In the genomic region with DNA sequence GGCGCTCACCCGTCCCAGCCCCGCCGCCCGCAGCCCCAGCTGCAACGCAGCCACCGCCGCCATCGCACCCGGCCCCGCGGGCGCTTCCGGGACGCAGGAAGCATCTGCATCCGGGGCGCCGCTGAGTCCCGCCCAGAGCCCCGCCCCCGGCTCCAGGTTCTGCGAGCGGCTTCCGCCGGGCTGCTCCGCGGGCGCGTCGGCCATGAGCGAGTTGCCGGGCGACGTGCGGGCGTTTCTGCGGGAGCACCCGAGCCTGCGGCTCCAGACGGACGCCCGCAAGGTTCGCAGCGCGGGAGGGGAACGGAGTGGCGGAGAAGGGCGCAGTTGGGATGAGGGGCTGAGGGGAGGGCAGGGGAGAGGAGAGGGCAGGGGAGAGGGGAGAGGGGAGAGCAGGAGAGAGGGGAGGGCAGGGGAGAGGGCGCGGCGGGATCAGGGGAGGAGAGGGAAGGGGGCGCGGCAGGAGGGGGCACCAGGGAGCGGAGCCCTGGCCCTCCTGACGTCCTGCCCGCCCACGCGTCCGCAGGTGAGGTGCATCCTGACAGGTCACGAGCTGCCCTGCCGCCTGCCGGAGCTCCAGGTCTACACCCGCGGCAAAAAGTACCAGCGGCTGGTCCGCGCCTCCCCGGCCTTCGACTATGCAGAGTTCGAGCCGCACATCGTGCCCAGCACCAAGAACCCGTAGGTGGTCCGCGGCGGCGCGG, we compare ENCODE assay signal across 8 cellular contexts. TPM values are rescaled to one million over a fixed set of nuclear protein-coding genes. Genes with fewer than 3 reads are reported as not detected.
DNase-seq lines count a peak whose midpoint lies in the region; ATAC-seq lines count a peak whose summit lies in the region.

TSS of gene SURF1 (minus strand) at position 97 of the 701 bp plus-strand sequence. CDS start at position 63, 34 bp downstream.
TSS of gene SURF2 (plus strand) at position 160 of the 701 bp plus-strand sequence. CDS start at position 203, 43 bp downstream.

- H3K4me3 ChIP-seq in effector memory CD4-positive, alpha-beta T cell (ENCODE audit: insufficient read depth, low read depth, low read length, poor library complexity, severe bottlenecking): peak within 1 kb of the TSS; percentile 85
- peak within 1 kb of the TSS; percentile 91 to 96 for H3K4me3 ChIP-seq in mesenchymal stem cell (ENCODE audit: insufficient read depth in 1 of 2, low read depth in 1 of 2, low read length in 2 of 2)

- H3K4me1 ChIP-seq in effector memory CD4-positive, alpha-beta T cell (ENCODE audit: control insufficient read depth, insufficient read depth, low read length, poor library complexity, severe bottlenecking): peaks cover 19% of the 10 kb centered on the region
- peaks cover 24% of the 10 kb centered on the region for H3K4me1 ChIP-seq in mesenchymal stem cell (ENCODE audit: control insufficient read depth, insufficient read depth, low read depth, low read length)

- WGBS in mesenchymal stem cell: under 1% methylated on average over 65 of the region's 78 CpGs

- H2BK120ac ChIP-seq in mesenchymal stem cell (ENCODE audit: low read depth, low read length): no peak within 1 kb of the TSS

- peak within 1 kb of the TSS in 1 of 2 experiments; percentile 73 for H3K14ac ChIP-seq in mesenchymal stem cell (ENCODE audit: low read length in 2 of 2)

- H3K27ac ChIP-seq in effector memory CD4-positive, alpha-beta T cell (ENCODE audit: insufficient read depth, low read length, poor library complexity, severe bottlenecking): peak within 1 kb of the TSS; percentile 83
- peak within 1 kb of the TSS; percentile 6 for H3K27ac ChIP-seq in mesenchymal stem cell (ENCODE audit: low read length, poor library complexity, severe bottlenecking)

- peak; percentile 89 for DNase-seq in 8988T
- peak; percentile 85 for DNase-seq in NCI-H82 (lab: John Stamatoyannopoulos, UW)
- peak; percentile 58 to 87 for DNase-seq in activated CD8-positive, alpha-beta memory T cell treated with anti-CD3 and anti-CD28 coated beads for 1 hour (ENCODE audit: extremely low read depth in 1 of 2, low read depth in 1 of 2)
- peak; percentile 78 to 83 (median 79) for DNase-seq in effector memory CD4-positive, alpha-beta T cell
- peak; percentile 82 for DNase-seq in mesenchymal stem cell
- peak; percentile 77 for DNase-seq in stimulated activated CD8-positive, alpha-beta memory T cell treated with anti-CD3 and anti-CD28 coated beads, Interleukin-12 subunit alpha, Interleukin-12 subunit beta, amount 100 ng/mL, for 1 hour (ENCODE audit: low read depth)

- H3K36me3 ChIP-seq in effector memory CD4-positive, alpha-beta T cell (ENCODE audit: control insufficient read depth, insufficient read depth, low read length): peaks cover 45% of the 10 kb centered on the region
- H3K36me3 ChIP-seq in mesenchymal stem cell (ENCODE audit: control insufficient read depth in 1 of 2, insufficient read depth in 2 of 2, low read depth in 1 of 2, low read length in 2 of 2): peaks cover 57 to 73% of the 10 kb centered on the region in 2 experiments

- H3K4ac ChIP-seq in mesenchymal stem cell (ENCODE audit: low read depth in 1 of 2, low read length in 2 of 2): peak within 1 kb of the TSS; percentile 49 to 62

- ATAC-seq in GM18511 (IDR thresholded peaks at IDR 0.05; ENCODE audit: unreplicated experiment) (peak; percentile 73), HG03196 (IDR thresholded peaks at IDR 0.05; ENCODE audit: unreplicated experiment) (peak; percentile 60)

- H3K18ac ChIP-seq in mesenchymal stem cell (ENCODE audit: low read depth in 1 of 2, low read length in 2 of 2): peak within 1 kb of the TSS in 1 of 2 experiments; percentile 90

- H3K9ac ChIP-seq in mesenchymal stem cell (ENCODE audit: low read length): peak within 1 kb of the TSS; percentile 100

- peak within 1 kb of the TSS; percentile 29 for H2AFZ ChIP-seq in mesenchymal stem cell (ENCODE audit: low read depth, low read length)

- H3K27me3 ChIP-seq in effector memory CD4-positive, alpha-beta T cell (replicated peaks; ENCODE audit: control insufficient read depth, insufficient read depth, low read length, poor library complexity, severe bottlenecking): no peaks in the 10 kb centered on the region
- H3K27me3 ChIP-seq in mesenchymal stem cell (ENCODE audit: control insufficient read depth in 1 of 2, insufficient read depth in 1 of 2, low read length in 2 of 2): no peaks in the 10 kb centered on the region

- H3K23ac ChIP-seq in mesenchymal stem cell (ENCODE audit: low read length in 2 of 2): peak within 1 kb of the TSS in 1 of 2 experiments; percentile 92

- no peak within 1 kb of the TSS for H2AK5ac ChIP-seq in mesenchymal stem cell (ENCODE audit: low read length, severe bottlenecking)

- H4K8ac ChIP-seq in mesenchymal stem cell (ENCODE audit: low read length): peak within 1 kb of the TSS; percentile 53

- H4K91ac ChIP-seq in mesenchymal stem cell (ENCODE audit: low read length): peak within 1 kb of the TSS; percentile 6

- H2BK5ac ChIP-seq in mesenchymal stem cell (ENCODE audit: low read depth, low read length, poor library complexity, severe bottlenecking): no peak within 1 kb of the TSS

- no peaks in the 10 kb centered on the region for H3K9me3 ChIP-seq in effector memory CD4-positive, alpha-beta T cell (ENCODE audit: control insufficient read depth, low read length)
- no peaks in the 10 kb centered on the region for H3K9me3 ChIP-seq in mesenchymal stem cell (ENCODE audit: control insufficient read depth, low read length)

- H3K79me1 ChIP-seq in mesenchymal stem cell (replicated peaks; ENCODE audit: low read length, poor library complexity, severe bottlenecking): peaks cover 44% of the 10 kb centered on the region

- peak within 1 kb of the TSS; percentile 91 for H3K4me2 ChIP-seq in mesenchymal stem cell (ENCODE audit: low read length, poor library complexity, severe bottlenecking)

- no peak within 1 kb of the TSS for H2BK15ac ChIP-seq in mesenchymal stem cell (ENCODE audit: low read depth, poor library complexity, severe bottlenecking)

- H2BK12ac ChIP-seq in mesenchymal stem cell (ENCODE audit: low read length in 2 of 2): no peak within 1 kb of the TSS

RNA-seq across cellular contexts. Expression of gene SURF1, which starts in this region (rescaled TPM):
- 30.0 TPM for polyA plus RNA-seq in mesenchymal stem cell (2013, experiment 1 of 2)
- 30.1 TPM for polyA plus RNA-seq in mesenchymal stem cell (2013, experiment 2 of 2)

RNA-seq across cellular contexts. Expression of gene SURF2, which starts in this region (rescaled TPM):
- 23.7 TPM for polyA plus RNA-seq in mesenchymal stem cell (2013, experiment 1 of 2)
- 24.2 TPM for polyA plus RNA-seq in mesenchymal stem cell (2013, experiment 2 of 2)

Comparison
In these comparisons a context has a peak if more than half of its experiments do, and no peak if none do; other contexts are left out.
1. Peak in every context shown above with its lines: DNase-seq, ATAC-seq, H3K4me3 ChIP-seq and H3K27ac ChIP-seq.